ENCODE assay signal across 17 cellular contexts in genomic region chr10:22628309-22628708, GRCh38.
A peak's percentile ranks its signal among the peaks of the same experiment; 100 is the strongest.
DNase-seq lines count a peak whose midpoint lies in the region; ATAC-seq and TF ChIP-seq lines count a peak whose summit lies in the region.
"Had no signal": no experiment of that assay in that cellular context is flagged by ENCODE, and none has a peak within 500 bp of the region (broad histone marks: within the 10 kb centered on the region; RNA-seq: fewer than 3 reads in every experiment).

No MANE protein-coding gene starts in this region.

- H3K4me3 ChIP-seq in Loucy (ENCODE audit: low read length, poor library complexity, severe bottlenecking): no peak overlapping the region
- H3K4me3 ChIP-seq: BLaER1 treated with 17β-estradiol and CSF1 and Interleukin-3, amounts not matched to agents 10 nM and 100 nM; SK-N-MC had no signal

- no peaks in the 10 kb centered on the region for H3K36me3 ChIP-seq in Loucy (ENCODE audit: insufficient read depth, low read length)

- peaks cover 11% of the 10 kb centered on the region for H3K36me3 Mint-ChIP-seq in T-helper 1 cell treated with Interleukin-12 subunit alpha and Interleukin-12 subunit beta and Interleukin-4 antibody, amounts not matched to agents 30 μg/mL and 1 μg/mL, for 36 hours (ENCODE audit: low read depth)
- H3K36me3 Mint-ChIP-seq in naive thymus-derived CD8-positive, alpha-beta T cell: peaks cover 0 to 2% (median 0%) of the 10 kb centered on the region in 3 donors

- H3K79me2 ChIP-seq in Loucy (ENCODE audit: insufficient read depth, low read length): peaks cover 98% of the 10 kb centered on the region
- H3K79me2 ChIP-seq: parathyroid adenoma had no signal

- no peak overlapping the region for H3K9ac ChIP-seq in Loucy (ENCODE audit: low read depth, low read length, poor library complexity, severe bottlenecking)
- H3K9ac ChIP-seq: BLaER1 treated with 17β-estradiol and CSF1 and Interleukin-3, amounts not matched to agents 10 nM and 100 nM; parathyroid adenoma had no signal

- H3F3A ChIP-seq in Loucy (ENCODE audit: low read depth): 0 out of 2 replicates have a peak, but pooled peaks cover 7% of the 10 kb centered on the region

- H3K27ac ChIP-seq in angular gyrus (ENCODE audit: low read depth, low read length): peak overlapping the region; percentile 81
- H3K27ac ChIP-seq: 22Rv1, parathyroid adenoma, SK-N-MC had no signal

- no peaks in the 10 kb centered on the region for H3K27me3 Mint-ChIP-seq in T-helper 1 cell treated with Interleukin-12 subunit alpha and Interleukin-12 subunit beta and Interleukin-4 antibody, amounts not matched to agents 30 μg/mL and 1 μg/mL, for 36 hours (ENCODE audit: low read depth)
- no peaks in the 10 kb centered on the region for H3K27me3 Mint-ChIP-seq in naive thymus-derived CD8-positive, alpha-beta T cell

- H3K9me2 ChIP-seq in Loucy (replicated peaks; ENCODE audit: low read depth, low read length): no peaks in the 10 kb centered on the region

- no peak overlapping the region for H3K4me3 Mint-ChIP-seq in T-helper 1 cell treated with Interleukin-12 subunit alpha and Interleukin-12 subunit beta and Interleukin-4 antibody, amounts not matched to agents 30 μg/mL and 1 μg/mL, for 36 hours
- H3K4me3 Mint-ChIP-seq in naive thymus-derived CD8-positive, alpha-beta T cell: peak overlapping the region in 8 of 10 donors; percentile 24 to 68 (median 60)

- ATAC-seq in naive thymus-derived CD8-positive, alpha-beta T cell: no peak
- no peak for ATAC-seq in GM21825 (IDR thresholded peaks at IDR 0.05; ENCODE audit: unreplicated experiment)
- ATAC-seq: left ventricle myocardium superior had no signal

- peak overlapping the region; percentile 59 for H3K27ac Mint-ChIP-seq in T-helper 1 cell treated with Interleukin-12 subunit alpha and Interleukin-12 subunit beta and Interleukin-4 antibody, amounts not matched to agents 30 μg/mL and 1 μg/mL, for 36 hours
- peak overlapping the region; percentile 78 to 97 (median 89) for H3K27ac Mint-ChIP-seq in naive thymus-derived CD8-positive, alpha-beta T cell

- peaks cover 75% of the 10 kb centered on the region for H3K4me1 Mint-ChIP-seq in T-helper 1 cell treated with Interleukin-12 subunit alpha and Interleukin-12 subunit beta and Interleukin-4 antibody, amounts not matched to agents 30 μg/mL and 1 μg/mL, for 36 hours (ENCODE audit: low read depth)
- peaks cover 35 to 98% (median 92%) of the 10 kb centered on the region in 4 donors for H3K4me1 Mint-ChIP-seq in naive thymus-derived CD8-positive, alpha-beta T cell

- no peak for TF ChIP-seq CTCF in Loucy (conservative IDR thresholded peaks at IDR 0.05; ENCODE audit: low read length)

- H3K4me2 ChIP-seq in Loucy (ENCODE audit: low read depth, low read length, poor library complexity, severe bottlenecking): peak overlapping the region; percentile 35

- DNase-seq in T-helper 1 cell (no peak), head of caudate nucleus (no peak), NCI-H526 (lab: John Stamatoyannopoulos, UW) (no peak)
- no peak for DNase-seq in naive thymus-derived CD8-positive, alpha-beta T cell
- DNase-seq: DMS79, left ventricle myocardium superior, NCI-H2081 treated with DMSO at 0.1 percent for 48 hours, NCI-H524, PC-3 had no signal

- POLR2A ChIA-PET in naive thymus-derived CD8-positive, alpha-beta T cell (lab: Charles Lee): interaction anchor here (1.3 to 6.6 kb wide), 3 partner anchors 17 to 53 kb away, joined by 3 to 33 read pairs (median 4); no protein-coding TSS in a partner anchor

- no peaks in the 10 kb centered on the region for H3K27me3 ChIP-seq in Loucy (ENCODE audit: insufficient read depth, low read length, poor library complexity, severe bottlenecking)
- H3K27me3 ChIP-seq: BLaER1 treated with 17β-estradiol and CSF1 and Interleukin-3, amounts not matched to agents 10 nM and 100 nM had no signal

- intact Hi-C loops in head of caudate nucleus (cut with DNase I): loop anchor here (10.0 kb wide), 1 partner anchor 346 kb away; no protein-coding TSS in a partner anchor

- no peaks in the 10 kb centered on the region for H3K9me3 Mint-ChIP-seq in T-helper 1 cell treated with Interleukin-12 subunit alpha and Interleukin-12 subunit beta and Interleukin-4 antibody, amounts not matched to agents 30 μg/mL and 1 μg/mL, for 36 hours
- peaks cover 0 to 3% (median 0%) of the 10 kb centered on the region in 9 donors for H3K9me3 Mint-ChIP-seq in naive thymus-derived CD8-positive, alpha-beta T cell

- no peaks in the 10 kb centered on the region for H3K9me3 ChIP-seq in Loucy (ENCODE audit: insufficient read depth, low read depth, low read length)

- H4K20me1 ChIP-seq in Loucy (ENCODE audit: insufficient read depth, low read length, poor library complexity, severe bottlenecking): peaks cover 81% of the 10 kb centered on the region

- no peak overlapping the region for H2AFZ ChIP-seq in Loucy (ENCODE audit: low read length)
- H2AFZ ChIP-seq: parathyroid adenoma had no signal

- H3K4me1 ChIP-seq in Loucy (ENCODE audit: insufficient read depth, low read length, poor library complexity, severe bottlenecking): peaks cover 85% of the 10 kb centered on the region
